In genomic region chr4:41957634-41958033, GRCh38 we compare ENCODE assay signal across 10 cellular contexts. TPM values are rescaled to one million over a fixed set of nuclear protein-coding genes. Genes with fewer than 3 reads are reported as not detected.
DNase-seq lines count a peak whose midpoint lies in the region; ATAC-seq and TF ChIP-seq lines count a peak whose summit lies in the region.
"Had no signal": no experiment of that assay in that cellular context is flagged by ENCODE, and none has a peak within 500 bp of the region (broad histone marks: within the 10 kb centered on the region; RNA-seq: fewer than 3 reads in every experiment).

No MANE protein-coding gene starts in this region.

- no peaks in the 10 kb centered on the region for H3K27me3 Mint-ChIP-seq in CD8-positive, alpha-beta T cell (ENCODE audit: low read depth)
- H3K27me3 Mint-ChIP-seq: IgD-negative memory B cell; stimulated activated naive B cell treated with anti-CD40 and anti-IgM and Interleukin-4, amounts not matched to agents 10 μg/mL and 1 μg/mL and 100 μg/mL, for 72 hours had no signal

- intact Hi-C loops in CD8-positive, alpha-beta T cell (cut with DNase I, micrococcal nuclease), result loop anchor here (2.0 to 5.0 kb wide), 3 partner anchors 35 to 561 kb away; partner anchors contain the start of gene SLC30A9 (in 1 of the 2)
- intact Hi-C loops in aorta (cut with DNase I), result no loop called here

- no peak for DNase-seq in CD8-positive, alpha-beta T cell
- DNase-seq in GM20000 (ENCODE audit: low spot score) (peak; percentile 42), iPS-NIHi11 (ENCODE audit: low spot score) (peak; percentile 42), Ammon's horn (ENCODE audit: low spot score) (no peak), mucosa of gallbladder (ENCODE audit: low spot score) (no peak), aorta (no peak), COLO668 (lab: John Stamatoyannopoulos, UW; ENCODE audit: unreplicated experiment) (no peak)
- DNase-seq: stimulated activated naive B cell treated with anti-CD40 and anti-IgM and Interleukin-4, amounts not matched to agents 10 μg/mL and 1 μg/mL and 100 μg/mL, for 72 hours had no signal

- peaks cover 29% of the 10 kb centered on the region for H3K36me3 Mint-ChIP-seq in CD8-positive, alpha-beta T cell
- H3K36me3 Mint-ChIP-seq: IgD-negative memory B cell had no signal

- no peaks in the 10 kb centered on the region for H3K9me3 ChIP-seq in CD8-positive, alpha-beta T cell (ENCODE audit: low read length)
- H3K9me3 ChIP-seq in OCI-LY1 (ENCODE audit: low read length) (no peaks in the 10 kb centered on the region), aorta (ENCODE audit: control insufficient read depth, low read length) (no peaks in the 10 kb centered on the region)

- POLR2A ChIA-PET in CD8-positive, alpha-beta T cell (lab: Charles Lee), result interaction anchor here (0.7 kb wide), 1 partner anchor 53 kb away, joined by 4 read pairs; no protein-coding TSS in a partner anchor

- WGBS in aorta, 2 donors, result 30 to 42% methylated on average over 1 of the region's 1 CpG

- no peak overlapping the region for H3K4me2 ChIP-seq in OCI-LY1 (ENCODE audit: low read length)

- peaks cover 21% of the 10 kb centered on the region for H3K36me3 ChIP-seq in CD8-positive, alpha-beta T cell (ENCODE audit: insufficient read depth, low read length)
- H3K36me3 ChIP-seq in OCI-LY1 (ENCODE audit: insufficient read depth, low read length) (peaks cover 33% of the 10 kb centered on the region), aorta (ENCODE audit: control insufficient read depth in 1 of 2, insufficient read depth in 2 of 2, low read length in 1 of 2) (peaks cover 0 to 6% of the 10 kb centered on the region in 2 donors)

- no peaks in the 10 kb centered on the region for H3K4me1 ChIP-seq in CD8-positive, alpha-beta T cell (ENCODE audit: insufficient read depth, low read length)
- H3K4me1 ChIP-seq in OCI-LY1 (ENCODE audit: insufficient read depth, low read length, severe bottlenecking) (no peaks in the 10 kb centered on the region), aorta (ENCODE audit: control insufficient read depth in 1 of 2, insufficient read depth in 2 of 2, low read length in 2 of 2) (no peaks in the 10 kb centered on the region)

- no peak overlapping the region for H3K4me3 ChIP-seq in CD8-positive, alpha-beta T cell (ENCODE audit: low read depth, low read length)
- H3K4me3 ChIP-seq in OCI-LY1 (ENCODE audit: low read depth, low read length, poor library complexity, severe bottlenecking), result no peak overlapping the region
- no peak overlapping the region for H3K4me3 ChIP-seq in aorta (ENCODE audit: low read length in 2 of 2)

- H3K79me2 ChIP-seq in OCI-LY1 (ENCODE audit: insufficient read depth, low read length), result no peaks in the 10 kb centered on the region

- H3F3A ChIP-seq in OCI-LY1 (ENCODE audit: insufficient read depth, low read length), result no peaks in the 10 kb centered on the region; the same call in 1 of the 2 replicates

- peak; percentile 59 for ATAC-seq in CD8-positive, alpha-beta T cell
- no peak for ATAC-seq in aorta (ENCODE audit: low FRiP score)

- H3K9me3 Mint-ChIP-seq in CD8-positive, alpha-beta T cell, result no peaks in the 10 kb centered on the region
- H3K9me3 Mint-ChIP-seq: IgD-negative memory B cell; stimulated activated naive B cell treated with anti-CD40 and anti-IgM and Interleukin-4, amounts not matched to agents 10 μg/mL and 1 μg/mL and 100 μg/mL, for 72 hours had no signal

- H4K20me1 ChIP-seq in OCI-LY1 (ENCODE audit: insufficient read depth, low read length), result no peaks in the 10 kb centered on the region

- no peak overlapping the region for H2AFZ ChIP-seq in OCI-LY1 (ENCODE audit: low read length)

- H3K9ac ChIP-seq in OCI-LY1 (ENCODE audit: low read length), result no peak overlapping the region

- no peaks in the 10 kb centered on the region for H3K27me3 ChIP-seq in CD8-positive, alpha-beta T cell (ENCODE audit: insufficient read depth, low read length)
- no peaks in the 10 kb centered on the region for H3K27me3 ChIP-seq in OCI-LY1 (ENCODE audit: insufficient read depth, low read length)
- H3K27me3 ChIP-seq in aorta (ENCODE audit: control insufficient read depth in 1 of 2, insufficient read depth in 2 of 2, low read length in 1 of 2), result no peaks in the 10 kb centered on the region

- no peak overlapping the region for H3K4me3 Mint-ChIP-seq in CD8-positive, alpha-beta T cell
- H3K4me3 Mint-ChIP-seq: IgD-negative memory B cell; stimulated activated naive B cell treated with anti-CD40 and anti-IgM and Interleukin-4, amounts not matched to agents 10 μg/mL and 1 μg/mL and 100 μg/mL, for 72 hours had no signal

- H3K9me2 ChIP-seq in OCI-LY1 (ENCODE audit: low read depth, low read length), result no peaks in the 10 kb centered on the region

- CTCF ChIA-PET in CD8-positive, alpha-beta T cell (lab: Charles Lee), result interaction anchor here (0.7 kb wide), 1 partner anchor 21 kb away, joined by 3 read pairs; no protein-coding TSS in a partner anchor

- no peaks in the 10 kb centered on the region for H3K4me1 Mint-ChIP-seq in CD8-positive, alpha-beta T cell (ENCODE audit: low read depth)
- H3K4me1 Mint-ChIP-seq: IgD-negative memory B cell; stimulated activated naive B cell treated with anti-CD40 and anti-IgM and Interleukin-4, amounts not matched to agents 10 μg/mL and 1 μg/mL and 100 μg/mL, for 72 hours had no signal

- H3K27ac ChIP-seq in CD8-positive, alpha-beta T cell (ENCODE audit: low read depth, low read length), result no peak overlapping the region
- H3K27ac ChIP-seq in OCI-LY1 (ENCODE audit: low read depth, low read length, poor library complexity, severe bottlenecking) (no peak overlapping the region), aorta (ENCODE audit: low read depth in 1 of 2, low read length in 2 of 2) (no peak overlapping the region)

- TF ChIP-seq CTCF in CD8-positive, alpha-beta T cell (IDR thresholded peaks at IDR 0.05), result peak; percentile 51
- TF ChIP-seq CTCF in GM20000 (IDR thresholded peaks at IDR 0.05; ENCODE audit: extremely low read depth, missing control alignments), result peak; percentile 25
- TF ChIP-seq CTCF in OCI-LY1 (IDR thresholded peaks at IDR 0.05; ENCODE audit: low read length), result peak; percentile 65

- H3K27ac Mint-ChIP-seq in CD8-positive, alpha-beta T cell, result no peak overlapping the region
- H3K27ac Mint-ChIP-seq: IgD-negative memory B cell; stimulated activated naive B cell treated with anti-CD40 and anti-IgM and Interleukin-4, amounts not matched to agents 10 μg/mL and 1 μg/mL and 100 μg/mL, for 72 hours had no signal

RNA-seq across cellular contexts. Expression of gene TMEM33, which starts 22.4 kb away (rescaled TPM):
- total RNA-seq in CD8-positive, alpha-beta T cell, result 10 to 100 TPM; 23.2 to 24.6 TPM
- total RNA-seq in mucosa of gallbladder (64.3 TPM), aorta (10 to 100 TPM; 28.0 to 33.9 TPM)
- polyA plus RNA-seq in aorta, result 1 to 10 TPM; 5.5 to 6.1 TPM

RNA-seq across cellular contexts. Expression of gene DCAF4L1, which starts 23.9 kb away (rescaled TPM):
- total RNA-seq in CD8-positive, alpha-beta T cell, result under 1 TPM in 1 of 2 experiments, not detected in 1; 0.05 TPM
- total RNA-seq in mucosa of gallbladder (0.12 TPM), aorta (under 1 TPM; 0.36 to 0.48 TPM)
- under 1 TPM; 0.05 to 0.25 TPM for polyA plus RNA-seq in aorta
- polyA plus RNA-seq: IgD-negative memory B cell had no signal

RNA-seq across cellular contexts. Expression of gene SLC30A9, which starts 32.7 kb away (rescaled TPM):
- total RNA-seq in CD8-positive, alpha-beta T cell, result 10 to 100 TPM; 16.3 to 18.7 TPM
- total RNA-seq in mucosa of gallbladder, result 51.9 TPM
- total RNA-seq in aorta, result 10 to 100 TPM; 36.4 to 40.0 TPM
- polyA plus RNA-seq in aorta, result 10 to 100 TPM; 17.0 to 19.1 TPM

Comparison
In these comparisons a context has a peak if more than half of its experiments do, and no peak if none do; other contexts are left out.
1. DNase-seq: peak in GM20000 (single experiment) and iPS-NIHi11 (single experiment); none in CD8-positive, alpha-beta T cell (0 of 7), Ammon's horn (single experiment), mucosa of gallbladder (single experiment), aorta (0 of 2) and COLO668 (single experiment).
2. intact Hi-C loops: an anchor here in CD8-positive, alpha-beta T cell (2.0 to 5.0 kb wide); none called in aorta.
3. Peak in every context shown above with its lines, with median percentiles within 50 percentile points of each other: CTCF ChIP-seq.